12 cellular contexts compared by ENCODE assay signal in genomic region chr4:56863441-56864129, GRCh38. TPM values are rescaled to one million over a fixed set of nuclear protein-coding genes. Genes with fewer than 3 reads are reported as not detected.
A peak's percentile ranks its signal among the peaks of the same experiment; 100 is the strongest.
DNase-seq lines count a peak whose midpoint lies in the region; ATAC-seq and TF ChIP-seq lines count a peak whose summit lies in the region.
"Had no signal": no experiment of that assay in that cellular context is flagged by ENCODE, and none has a peak within 500 bp of the region (broad histone marks: within the 10 kb centered on the region; RNA-seq: fewer than 3 reads in every experiment).

No MANE protein-coding gene starts in this region.

- no peak overlapping the region for H2AK5ac ChIP-seq in IMR-90 (ENCODE audit: low read depth, low read length)

- H4K5ac ChIP-seq in IMR-90 (ENCODE audit: low read depth, low read length) = no peak overlapping the region

- H3K9ac ChIP-seq in BLaER1 treated with 17β-estradiol and CSF1 and Interleukin-3, amounts not matched to agents 10 nM and 100 nM = no peak overlapping the region; a peak in 1 of 22 replicates
- H3K9ac ChIP-seq in IMR-90 (ENCODE audit: low read depth, low read length) = no peak overlapping the region
- H3K9ac ChIP-seq: BLaER1 had no signal

- no peaks in the 10 kb centered on the region for H3K36me3 ChIP-seq in BLaER1 treated with 17β-estradiol and CSF1 and Interleukin-3, amounts not matched to agents 10 nM and 100 nM
- H3K36me3 ChIP-seq in IMR-90 (ENCODE audit: control insufficient read depth, insufficient read depth, low read length) = no peaks in the 10 kb centered on the region
- H3K36me3 ChIP-seq: BLaER1 had no signal

- no peak for TF ChIP-seq POLR2A in IMR-90 (IDR thresholded peaks at IDR 0.05; ENCODE audit: low read depth, low read length)

- no peak for TF ChIP-seq CTCF in IMR-90 (conservative IDR thresholded peaks at IDR 0.05; ENCODE audit: low read depth, low read length)

- no peaks in the 10 kb centered on the region for H3K27me3 ChIP-seq in BLaER1 treated with 17β-estradiol and CSF1 and Interleukin-3, amounts not matched to agents 10 nM and 100 nM
- H3K27me3 ChIP-seq in IMR-90 (ENCODE audit: control insufficient read depth, insufficient read depth, low read length) = no peaks in the 10 kb centered on the region
- H3K27me3 ChIP-seq: BLaER1 had no signal

- no peaks in the 10 kb centered on the region for H3K9me1 ChIP-seq in IMR-90 (ENCODE audit: insufficient read depth, low read length)

- in situ Hi-C loops in IMR-90 (cut with MboI; ENCODE audit: low sequenced_read_pairs) = loop anchor here (25.0 kb wide), 1 partner anchor 101 kb away; no protein-coding TSS in a partner anchor

- H3K18ac ChIP-seq in IMR-90 (ENCODE audit: low read depth, low read length) = no peak overlapping the region

- ATAC-seq in GM21515 (IDR thresholded peaks at IDR 0.05; ENCODE audit: unreplicated experiment) (peak; percentile 47), IMR-90 (ENCODE audit: low read depth) (no peak), left lobe of liver (no peak)
- ATAC-seq: Panc1 had no signal

- H3K56ac ChIP-seq in IMR-90 (ENCODE audit: extremely low read depth, insufficient read depth, low read length) = no peak overlapping the region

- H3K79me1 ChIP-seq in IMR-90 (ENCODE audit: low read depth in 1 of 2, low read length in 2 of 2) = no peaks in the 10 kb centered on the region

- dilution Hi-C loops in IMR-90 (cut with HindIII; ENCODE audit: low sequenced_read_pairs, unreplicated experiment) = no loop called here

- CTCF ChIA-PET in IMR-90 (lab: Yijun Ruan, JAX) = no interaction called here

- WGBS in IMR-90 (ENCODE audit: extremely low coverage in 2 of 2, insufficient read length in 1 of 2), 2 experiments = no CpG with 5 or more reads among the region's 7 CpGs

- no peak overlapping the region for H3K4ac ChIP-seq in IMR-90 (ENCODE audit: low read depth, low read length)

- peaks cover 9 to 39% (median 22%) of the 10 kb centered on the region in 10 experiments; a peak in 19 of 20 replicates for H3K4me1 ChIP-seq in BLaER1 treated with 17β-estradiol and CSF1 and Interleukin-3, amounts not matched to agents 10 nM and 100 nM
- no peaks in the 10 kb centered on the region for H3K4me1 ChIP-seq in IMR-90 (ENCODE audit: control insufficient read depth, insufficient read depth, low read length)

- no peak for TF ChIP-seq RAD21 in IMR-90 (IDR thresholded peaks at IDR 0.05; ENCODE audit: low read length)

- H3K23ac ChIP-seq in IMR-90 (ENCODE audit: low read depth, low read length) = no peak overlapping the region

- intact Hi-C loops in IMR-90 (cut with micrococcal nuclease) = no loop called here

- no peak overlapping the region for H2BK5ac ChIP-seq in IMR-90 (ENCODE audit: low read depth, low read length, poor library complexity, severe bottlenecking)

- H2AK9ac ChIP-seq in IMR-90 (replicated peaks; ENCODE audit: low read depth, low read length, poor library complexity) = no peak overlapping the region

- H2AFZ ChIP-seq in IMR-90 (replicated peaks; ENCODE audit: low read length, poor library complexity) = no peak overlapping the region

- H4K91ac ChIP-seq in IMR-90 (ENCODE audit: insufficient read depth, low read depth, low read length) = no peak overlapping the region

- BruUV-seq in IMR-90 (replicated peaks; lab: Mats Ljungman, UMichigan) = no TSS peak

- H3K14ac ChIP-seq in IMR-90 (replicated peaks; ENCODE audit: low read depth, low read length) = no peak overlapping the region

- no peak overlapping the region for H4K8ac ChIP-seq in IMR-90 (ENCODE audit: low read depth in 2 of 2, low read length in 2 of 2)

- POLR2A ChIA-PET in IMR-90 (lab: Charles Lee; ENCODE audit: unreplicated experiment) = interaction anchor here (0.6 kb wide), 1 partner anchor 14 kb away, joined by 5 read pairs; no protein-coding TSS in a partner anchor

- 0 out of 22 replicates have a peak, but pooled peaks cover 0 to 9% (median 0%) of the 10 kb centered on the region in 11 experiments for H3K9me3 ChIP-seq in BLaER1 treated with 17β-estradiol and CSF1 and Interleukin-3, amounts not matched to agents 10 nM and 100 nM (replicated peaks in 1 of 11)
- H3K9me3 ChIP-seq in IMR-90 (ENCODE audit: control insufficient read depth, insufficient read depth, low read length) = no peaks in the 10 kb centered on the region
- H3K9me3 ChIP-seq: BLaER1 had no signal

- DNase-seq in IMR-90 (peak; percentile 5), amniotic epithelial cell (ENCODE audit: low read depth) (peak; percentile 19), left lobe of liver (ENCODE audit: low spot score) (no peak), NCI-H1417 treated with DMSO at 0.1 percent for 48 hours (lab: John Stamatoyannopoulos, UW) (no peak), midbrain (lab: John Stamatoyannopoulos, UW) (no peak), NCI-H2029 (lab: John Stamatoyannopoulos, UW) (no peak)
- DNase-seq: NCI-H1092 treated with DMSO at 0.1 percent for 48 hours had no signal

- H2BK120ac ChIP-seq in IMR-90 (ENCODE audit: low read depth, low read length) = no peak overlapping the region

- H3K4me3 ChIP-seq in BLaER1 treated with 17β-estradiol and CSF1 and Interleukin-3, amounts not matched to agents 10 nM and 100 nM = no peak overlapping the region
- no peak overlapping the region for H3K4me3 ChIP-seq in IMR-90 (ENCODE audit: insufficient read depth, low read depth, low read length)
- H3K4me3 ChIP-seq: BLaER1 had no signal

- H3K4me2 ChIP-seq in BLaER1 treated with 17β-estradiol and CSF1 and Interleukin-3, amounts not matched to agents 10 nM and 100 nM = peak overlapping the region in 8 of 11 experiments; percentile 11 to 80 (median 42); a peak in 14 of 22 replicates
- H3K4me2 ChIP-seq in IMR-90 (ENCODE audit: low read depth, low read length) = no peak overlapping the region
- H3K4me2 ChIP-seq: BLaER1 had no signal

- H4K20me1 ChIP-seq in BLaER1 treated with 17β-estradiol and CSF1 and Interleukin-3, amounts not matched to agents 10 nM and 100 nM = no peaks in the 10 kb centered on the region
- H4K20me1 ChIP-seq in IMR-90 (ENCODE audit: insufficient read depth, low read length) = no peaks in the 10 kb centered on the region
- H4K20me1 ChIP-seq: BLaER1 had no signal

- no peak overlapping the region for H2BK20ac ChIP-seq in IMR-90 (ENCODE audit: low read depth, low read length)

- peak overlapping the region in 7 of 11 experiments; percentile 12 to 65 (median 50); a peak in 11 of 22 replicates for H3K27ac ChIP-seq in BLaER1 treated with 17β-estradiol and CSF1 and Interleukin-3, amounts not matched to agents 10 nM and 100 nM
- H3K27ac ChIP-seq in IMR-90 (ENCODE audit: insufficient read depth, low read length) = no peak overlapping the region
- H3K27ac ChIP-seq: BLaER1 had no signal

- H2BK15ac ChIP-seq in IMR-90 (ENCODE audit: low read depth, low read length) = no peak overlapping the region

TF ChIP-seq in IMR-90, 13 proteins besides CTCF, POLR2A, EP300 and RAD21:
- TF ChIP-seq RCOR1 (IDR thresholded peaks at IDR 0.05; ENCODE audit: insufficient replicate concordance, low read length) (no peak), FOS (IDR thresholded peaks at IDR 0.05; ENCODE audit: low read depth, low read length) (no peak), ELK1 (IDR thresholded peaks at IDR 0.05; ENCODE audit: borderline replicate concordance, low read depth, low read length) (no peak), NFE2L2 (IDR thresholded peaks at IDR 0.05; ENCODE audit: low read depth, low read length) (no peak), BHLHE40 (IDR thresholded peaks at IDR 0.05; ENCODE audit: low read depth, low read length) (no peak), MAFK (IDR thresholded peaks at IDR 0.05; ENCODE audit: low read depth, low read length) (no peak), MXI1 (IDR thresholded peaks at IDR 0.05; ENCODE audit: borderline replicate concordance, low read depth, low read length) (no peak), MAZ (IDR thresholded peaks at IDR 0.05; ENCODE audit: borderline replicate concordance, low read depth, low read length) (no peak), CEBPB (IDR thresholded peaks at IDR 0.05; ENCODE audit: low read depth, low read length) (no peak), RFX5 (IDR thresholded peaks at IDR 0.05; ENCODE audit: low read depth, low read length) (no peak)
- TF ChIP-seq, protein P1, sequence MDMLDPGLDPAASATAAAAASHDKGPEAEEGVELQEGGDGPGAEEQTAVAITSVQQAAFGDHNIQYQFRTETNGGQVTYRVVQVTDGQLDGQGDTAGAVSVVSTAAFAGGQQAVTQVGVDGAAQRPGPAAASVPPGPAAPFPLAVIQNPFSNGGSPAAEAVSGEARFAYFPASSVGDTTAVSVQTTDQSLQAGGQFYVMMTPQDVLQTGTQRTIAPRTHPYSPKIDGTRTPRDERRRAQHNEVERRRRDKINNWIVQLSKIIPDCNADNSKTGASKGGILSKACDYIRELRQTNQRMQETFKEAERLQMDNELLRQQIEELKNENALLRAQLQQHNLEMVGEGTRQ (IDR thresholded peaks at IDR 0.05; ENCODE audit: low read depth, low read length) = no peak

RNA-seq across cellular contexts. Expression of gene SPINK2, which starts 42.1 kb away (rescaled TPM):
- not detected in 2 replicates for total RNA-seq in IMR-90 (2012; rRNA removed)
- not detected in 2 replicates for polyA plus RNA-seq in IMR-90 (2012; rRNA removed)
- polyA plus RNA-seq in IMR-90 (2012; cell fraction: cytosol; rRNA removed) = not detected in 2 replicates
- polyA plus RNA-seq in IMR-90 (2012; cell fraction: nucleus; rRNA removed; ENCODE audit: low replicate concordance) = not detected in 2 replicates
- total RNA-seq in left lobe of liver = not detected
- total RNA-seq: dermis microvascular lymphatic vessel endothelial cell had no signal

RNA-seq across cellular contexts. Expression of gene REST, which starts 44.1 kb away (rescaled TPM):
- 60.5 and 66.9 TPM in 2 replicates for total RNA-seq in IMR-90 (2012; rRNA removed)
- 10.0 and 10.1 TPM in 2 replicates for polyA plus RNA-seq in IMR-90 (2012; rRNA removed)
- 2.7 and 2.8 TPM in 2 replicates for polyA plus RNA-seq in IMR-90 (2012; cell fraction: cytosol; rRNA removed)
- 2.1 and 8.6 TPM in 2 replicates for polyA plus RNA-seq in IMR-90 (2012; cell fraction: nucleus; rRNA removed; ENCODE audit: low replicate concordance)
- total RNA-seq in left lobe of liver = 13.4 TPM

Comparison
In these comparisons a context has a peak if more than half of its experiments do, and no peak if none do; other contexts are left out.
1. DNase-seq: peak in IMR-90 (single experiment) and amniotic epithelial cell (single experiment); none in left lobe of liver (single experiment), NCI-H1417 treated with DMSO at 0.1 percent for 48 hours (single experiment), midbrain (single experiment) and NCI-H2029 (single experiment).